In genomic region chr7:107743567-107744344, GRCh38 we compare ENCODE assay signal across 8 cellular contexts. TPM values are rescaled to one million over a fixed set of nuclear protein-coding genes. Genes with fewer than 3 reads are reported as not detected.
DNase-seq lines count a peak whose midpoint lies in the region; ATAC-seq and TF ChIP-seq lines count a peak whose summit lies in the region.

A gene with protein sequence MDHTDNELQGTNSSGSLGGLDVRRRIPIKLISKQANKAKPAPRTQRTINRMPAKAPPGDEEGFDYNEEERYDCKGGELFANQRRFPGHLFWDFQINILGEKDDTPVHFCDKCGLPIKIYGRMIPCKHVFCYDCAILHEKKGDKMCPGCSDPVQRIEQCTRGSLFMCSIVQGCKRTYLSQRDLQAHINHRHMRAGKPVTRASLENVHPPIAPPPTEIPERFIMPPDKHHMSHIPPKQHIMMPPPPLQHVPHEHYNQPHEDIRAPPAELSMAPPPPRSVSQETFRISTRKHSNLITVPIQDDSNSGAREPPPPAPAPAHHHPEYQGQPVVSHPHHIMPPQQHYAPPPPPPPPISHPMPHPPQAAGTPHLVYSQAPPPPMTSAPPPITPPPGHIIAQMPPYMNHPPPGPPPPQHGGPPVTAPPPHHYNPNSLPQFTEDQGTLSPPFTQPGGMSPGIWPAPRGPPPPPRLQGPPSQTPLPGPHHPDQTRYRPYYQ (plus strand): TSS chr7:107744142. CDS start chr7:107744164, 22 bp downstream.

- POLR2A ChIA-PET in AG04450 (lab: Yijun Ruan, JAX): interaction anchor here (0.6 to 1.6 kb wide), 9 partner anchors 99 to 575 kb away, joined by 3 to 6 read pairs (median 4); partner anchors contain the start of genes DLD and HBP1

- peak within 1 kb of the TSS; percentile 99 for H3K27ac ChIP-seq in AG04450 (ENCODE audit: low read depth, low read length)
- H3K27ac ChIP-seq in VCaP: peak within 1 kb of the TSS; percentile 93
- H3K27ac ChIP-seq in breast epithelium: peak within 1 kb of the TSS; percentile 95 to 98
- peak within 1 kb of the TSS; percentile 87 for H3K27ac ChIP-seq in iPS-20b (ENCODE audit: low read length)
- peak within 1 kb of the TSS; percentile 61 to 99 (median 97) for H3K27ac ChIP-seq in skin epidermis

- TF ChIP-seq CTCF in AG04450 (IDR thresholded peaks at IDR 0.05; ENCODE audit: low read depth, low read length) (peak; percentile 81), VCaP (conservative IDR thresholded peaks at IDR 0.05) (peak; percentile 86), breast epithelium (IDR thresholded peaks at IDR 0.05) (peak; percentile 52 to 74 (median 74))

- H3K36me3 ChIP-seq in breast epithelium (no peaks in the 10 kb centered on the region), iPS-20b (ENCODE audit: insufficient read depth, low read depth, low read length) (peaks cover 2% of the 10 kb centered on the region; the same call in 1 of the 2 replicates)

- peak within 1 kb of the TSS; percentile 89 for H3K9ac ChIP-seq in iPS-20b (ENCODE audit: low read depth, low read length)

- H3K4me3 ChIP-seq in AG04450 (ENCODE audit: low read depth, low read length) (peak within 1 kb of the TSS; percentile 94), breast epithelium (peak within 1 kb of the TSS; percentile 81 to 95 (median 94)), iPS-20b (ENCODE audit: low read length) (peak within 1 kb of the TSS; percentile 96), skin epidermis (peak within 1 kb of the TSS; percentile 65 to 98 (median 84))

- DNase-seq in AG04450 (ENCODE audit: low read depth, low spot score): peak; percentile 87
- DNase-seq in NCI-H2196 (lab: John Stamatoyannopoulos, UW; ENCODE audit: unreplicated experiment): peak; percentile 96
- peak; percentile 94 to 96 for DNase-seq in breast epithelium (ENCODE audit: low spot score in 2 of 2)

- H3K9me3 ChIP-seq in AG04450 (ENCODE audit: control insufficient read depth, insufficient read depth, low read length): no peaks in the 10 kb centered on the region
- H3K9me3 ChIP-seq in breast epithelium: no peaks in the 10 kb centered on the region
- no peaks in the 10 kb centered on the region for H3K9me3 ChIP-seq in iPS-20b (ENCODE audit: insufficient read depth, low read depth, low read length)

- TF ChIP-seq POLR2A in breast epithelium (IDR thresholded peaks at IDR 0.05): peak; percentile 49

- CTCF ChIA-PET in AG04450 (lab: Charles Lee): interaction anchor here (0.5 to 7.6 kb wide), 27 partner anchors 9 to 493 kb away, joined by 3 to 117 read pairs (median 4); no protein-coding TSS in a partner anchor

- ATAC-seq in GM18870 (IDR thresholded peaks at IDR 0.05; ENCODE audit: unreplicated experiment) (peak; percentile 76), HG03135 (IDR thresholded peaks at IDR 0.05; ENCODE audit: unreplicated experiment) (peak; percentile 92)

- H3K4me1 ChIP-seq in breast epithelium (peaks cover 0 to 4% of the 10 kb centered on the region in 2 donors), iPS-20b (ENCODE audit: insufficient read depth, low read length) (peaks cover 17% of the 10 kb centered on the region)

- intact Hi-C loops in breast epithelium (cut with DNase I; ENCODE audit: low total_unique reads): loop anchor here (10.0 kb wide), 1 partner anchor 131 kb away; no protein-coding TSS in a partner anchor

- no peaks in the 10 kb centered on the region for H3K27me3 ChIP-seq in AG04450 (ENCODE audit: control insufficient read depth, insufficient read depth, low read length)
- H3K27me3 ChIP-seq in breast epithelium: no peaks in the 10 kb centered on the region
- H3K27me3 ChIP-seq in iPS-20b (ENCODE audit: insufficient read depth, low read length): 0 out of 2 replicates have a peak, but pooled peaks cover 6% of the 10 kb centered on the region

RNA-seq across cellular contexts. Expression of the gene that starts here (rescaled TPM):
- polyA plus RNA-seq in AG04450 (2011; rRNA removed): 17.0 and 18.0 TPM in 2 replicates
- polyA minus RNA-seq in AG04450 (2011; rRNA and poly(A)+ RNA removed): 14.7 and 20.8 TPM in 2 replicates
- total RNA-seq in breast epithelium: 10 to 100 TPM; 27.5 to 49.3 (median 30.4) TPM

Comparison
In these comparisons a context has a peak if more than half of its experiments do, and no peak if none do; other contexts are left out.
1. Peak in every context shown above with its lines: DNase-seq, ATAC-seq, H3K4me3 ChIP-seq and H3K27ac ChIP-seq.